ENCODE assay signal across 31 cellular contexts in genomic region chr21:27110956-27111355, GRCh38.
DNase-seq lines count a peak whose midpoint lies in the region; ATAC-seq, FAIRE-seq and TF ChIP-seq lines count a peak whose summit lies in the region.
"Had no signal": no experiment of that assay in that cellular context is flagged by ENCODE, and none has a peak within 500 bp of the region (broad histone marks: within the 10 kb centered on the region; RNA-seq: fewer than 3 reads in every experiment).

No MANE protein-coding gene starts in this region.

- no peaks in the 10 kb centered on the region for H3K36me3 ChIP-seq in GM23338 (ENCODE audit: insufficient read depth)
- H3K36me3 ChIP-seq: MG63 had no signal

- H3K27ac ChIP-seq in GM23338 (ENCODE audit: low read depth) (no peak overlapping the region), coronary artery (no peak overlapping the region)
- H3K27ac ChIP-seq: PC-9, RWPE1, SK-N-MC had no signal

- no peak for ATAC-seq in GM23338
- no peak for ATAC-seq in GM21619 (IDR thresholded peaks at IDR 0.05; ENCODE audit: unreplicated experiment)
- ATAC-seq: HepG2 had no signal

- peaks cover 2% of the 10 kb centered on the region for H3K27me3 Mint-ChIP-seq in GM23338 (ENCODE audit: insufficient read depth, low read depth, poor library complexity)
- H3K27me3 Mint-ChIP-seq in nephron (ENCODE audit: low read depth), result no peaks in the 10 kb centered on the region
- no peaks in the 10 kb centered on the region for H3K27me3 Mint-ChIP-seq in nephron progenitor cell (ENCODE audit: low read depth, poor library complexity)
- H3K27me3 Mint-ChIP-seq: CD4-positive, alpha-beta memory T cell had no signal

- no peaks in the 10 kb centered on the region for H3K79me2 ChIP-seq in GM23338 (replicated peaks; ENCODE audit: insufficient read depth)

- no peaks in the 10 kb centered on the region for H3K27me3 ChIP-seq in GM23338 (ENCODE audit: insufficient read depth)
- H3K27me3 ChIP-seq: MG63 had no signal

- peak overlapping the region; percentile 39; the same call in 1 of the 2 replicates for H3K4me2 ChIP-seq in GM23338
- H3K4me2 ChIP-seq: PC-9 had no signal

- DNase-seq in GM23338 (ENCODE audit: low spot score) (no peak), RCC 7860 (ENCODE audit: low spot score) (peak; percentile 51), glomerular visceral epithelial cell (ENCODE audit: extremely low spot score) (peak; percentile 62), nephron progenitor cell (no peak), COR-L47 (lab: John Stamatoyannopoulos, UW) (no peak), coronary artery (ENCODE audit: low spot score) (no peak)
- DNase-seq: C1 segment of cervical spinal cord; Caco-2; CD4-positive, alpha-beta memory T cell; DMS79 treated with DMSO at 0.1 percent for 48 hours; GF-D8; H7; KBM-7; MG63; NCI-H1105 treated with DMSO at 0.1 percent for 48 hours; NCI-H146; NCI-H1930; NCI-H2107; NCI-H446; NCI-H524 treated with DMSO at 0.1 percent for 48 hours; NCI-H774; PC-9; SHP77 had no signal

- peaks cover 15% of the 10 kb centered on the region for H3K4me1 ChIP-seq in GM23338 (ENCODE audit: insufficient read depth)
- H3K4me1 ChIP-seq: Caco-2 had no signal

- H3K4me1 Mint-ChIP-seq in GM23338 (peaks cover 7% of the 10 kb centered on the region; the same call in 2 of the 3 replicates), nephron (peaks cover 45% of the 10 kb centered on the region), nephron progenitor cell (peaks cover 30% of the 10 kb centered on the region)
- H3K4me1 Mint-ChIP-seq: CD4-positive, alpha-beta memory T cell had no signal

- no peak for TF ChIP-seq CTCF in GM23338 (conservative IDR thresholded peaks at IDR 0.05; ENCODE audit: low read depth in 2 of 2)
- TF ChIP-seq CTCF in nephron (IDR thresholded peaks at IDR 0.05; ENCODE audit: unreplicated experiment in 3 of 3), result no peak
- TF ChIP-seq CTCF in nephron progenitor cell (IDR thresholded peaks at IDR 0.05), result no peak
- no peak for TF ChIP-seq CTCF in coronary artery (IDR thresholded peaks at IDR 0.05)

- FAIRE-seq in RCC 7860 (lab: Jason Lieb, UNC), result peak; percentile 86
- FAIRE-seq: A204.1, GM12891, GM19239, HepG2 had no signal

- H3K9me3 Mint-ChIP-seq in GM23338 (no peaks in the 10 kb centered on the region), nephron (no peaks in the 10 kb centered on the region), nephron progenitor cell (no peaks in the 10 kb centered on the region)

- no peak overlapping the region for H2AFZ ChIP-seq in GM23338
- H2AFZ ChIP-seq: PC-9 had no signal

- no peaks in the 10 kb centered on the region for H3F3A ChIP-seq in GM23338 (replicated peaks; ENCODE audit: low read depth)

- H3K9me2 ChIP-seq in GM23338 (ENCODE audit: insufficient read depth), result no peaks in the 10 kb centered on the region

- no peak overlapping the region for H3K27ac Mint-ChIP-seq in GM23338
- peak overlapping the region; percentile 81 to 91 (median 88) for H3K27ac Mint-ChIP-seq in nephron
- no peak overlapping the region for H3K27ac Mint-ChIP-seq in nephron progenitor cell
- H3K27ac Mint-ChIP-seq: CD4-positive, alpha-beta memory T cell had no signal

- H3K4me3 Mint-ChIP-seq in GM23338, result no peak overlapping the region
- no peak overlapping the region for H3K4me3 Mint-ChIP-seq in nephron
- no peak overlapping the region for H3K4me3 Mint-ChIP-seq in nephron progenitor cell
- H3K4me3 Mint-ChIP-seq: CD4-positive, alpha-beta memory T cell had no signal

- H4K20me1 ChIP-seq in GM23338 (replicated peaks; ENCODE audit: insufficient read depth), result no peaks in the 10 kb centered on the region

- H3K4me3 ChIP-seq in GM23338 (no peak overlapping the region), coronary artery (no peak overlapping the region)
- H3K4me3 ChIP-seq: MG63, PC-9, SK-N-MC had no signal

- no peaks in the 10 kb centered on the region for H3K36me3 Mint-ChIP-seq in GM23338 (ENCODE audit: low read depth)
- no peaks in the 10 kb centered on the region for H3K36me3 Mint-ChIP-seq in nephron (ENCODE audit: low read depth)
- no peaks in the 10 kb centered on the region for H3K36me3 Mint-ChIP-seq in nephron progenitor cell (ENCODE audit: low read depth)
- H3K36me3 Mint-ChIP-seq: CD4-positive, alpha-beta memory T cell had no signal

TF ChIP-seq in GM23338, 12 proteins besides CTCF, POLR2A, EP300 and RAD21 (continues in another document):
- TF ChIP-seq JUNB (IDR thresholded peaks at IDR 0.05; ENCODE audit: unreplicated experiment) (no peak), CREB1 (CRISPR knock-in tag; IDR thresholded peaks at IDR 0.05; ENCODE audit: low read depth) (no peak), EZH2 (IDR thresholded peaks at IDR 0.05; ENCODE audit: low read depth, unreplicated experiment) (no peak), POLR2AphosphoS5 (IDR thresholded peaks at IDR 0.05; ENCODE audit: low read depth) (no peak), NANOG (IDR thresholded peaks at IDR 0.05; ENCODE audit: borderline replicate concordance) (no peak), REST (IDR thresholded peaks at IDR 0.05; ENCODE audit: unreplicated experiment) (no peak), ZNF331 (CRISPR knock-in tag; IDR thresholded peaks at IDR 0.05; ENCODE audit: low read depth) (no peak), ZNF114 (CRISPR knock-in tag; IDR thresholded peaks at IDR 0.05) (no peak), ETS1 (IDR thresholded peaks at IDR 0.05) (no peak)

Comparison
In these comparisons a context has a peak if more than half of its experiments do, and no peak if none do; other contexts are left out.
1. DNase-seq: peak in RCC 7860 (single experiment) and glomerular visceral epithelial cell (single experiment); none in GM23338 (single experiment), nephron progenitor cell (single experiment), COR-L47 (single experiment) and coronary artery (single experiment).
2. H3K27ac Mint-ChIP-seq: peak in nephron (3 of 3); none in GM23338 (single experiment) and nephron progenitor cell (single experiment).